Comparison of ENCODE assay signal across 21 cellular contexts in the genomic region with DNA sequence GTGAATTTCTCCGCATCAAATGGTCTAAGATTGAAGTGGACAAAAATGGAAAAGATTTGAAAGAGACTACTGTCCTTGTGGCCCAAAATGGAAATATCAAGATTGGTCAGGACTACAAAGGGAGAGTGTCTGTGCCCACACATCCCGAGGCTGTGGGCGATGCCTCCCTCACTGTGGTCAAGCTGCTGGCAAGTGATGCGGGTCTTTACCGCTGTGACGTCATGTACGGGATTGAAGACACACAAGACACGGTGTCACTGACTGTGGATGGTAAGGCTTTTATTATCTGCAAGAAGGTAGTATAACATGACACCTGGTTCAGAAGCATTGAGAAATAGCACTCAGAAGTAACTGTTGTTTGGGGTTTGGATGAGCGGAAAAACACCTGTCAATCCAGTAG. TPM values are rescaled to one million over a fixed set of nuclear protein-coding genes. Genes with fewer than 3 reads are reported as not detected.
"Had no signal": no experiment of that assay in that cellular context is flagged by ENCODE, and none has a peak within 500 bp of the region (broad histone marks: within the 10 kb centered on the region; RNA-seq: fewer than 3 reads in every experiment).

No MANE protein-coding gene starts in this region.

- H3K36me3 Mint-ChIP-seq: IgD-negative memory B cell had no signal

- H3K27me3 Mint-ChIP-seq: IgD-negative memory B cell had no signal

- ATAC-seq: K562, SK-N-SH treated with all-trans-retinoic acid at 6 μM for 48 hours had no signal

- DNase-seq: MV-4-11, NCI-H1048, NCI-H1105, NCI-H1417, NCI-H1436 treated with DMSO at 0.1 percent for 48 hours, NCI-H1694, NCI-H187 treated with DMSO at 0.1 percent for 48 hours, NCI-H2029 treated with DMSO at 0.1 percent for 48 hours, NCI-H2171 treated with DMSO at 0.1 percent for 48 hours, NCI-H2227 treated with DMSO at 0.1 percent for 48 hours, NCI-H510A, NCI-H524 treated with DMSO at 0.1 percent for 48 hours, NCI-H69, NCI-H774, Right ventricle myocardium superior, RPMI8226, SIG-M5 had no signal

- H3K4me3 ChIP-seq: K562 had no signal

- H3K4me1 Mint-ChIP-seq: IgD-negative memory B cell had no signal

- H3K4me3 Mint-ChIP-seq: IgD-negative memory B cell had no signal

- H3K27ac Mint-ChIP-seq: IgD-negative memory B cell had no signal

RNA-seq across cellular contexts. Expression of gene VCAN, which starts 18.7 kb away (rescaled TPM):
- total RNA-seq: HT-29 had no signal
